In genomic region chr1:209882286-209882685, GRCh38 we compare ENCODE assay signal across 19 cellular contexts. TPM values are rescaled to one million over a fixed set of nuclear protein-coding genes. Genes with fewer than 3 reads are reported as not detected.
"Had no signal": no experiment of that assay in that cellular context is flagged by ENCODE, and none has a peak within 500 bp of the region (broad histone marks: within the 10 kb centered on the region; RNA-seq: fewer than 3 reads in every experiment).

No MANE protein-coding gene starts in this region.

- H3K9me3 Mint-ChIP-seq: activated T-cell treated with anti-CD3 and anti-CD28 coated beads, Interleukin-2, amount 50 U/mL, for 24 hours; activated T-helper 2 cell treated with anti-CD3 and anti-CD28 coated beads, Interferon-gamma antibody, Interleukin-2, Interleukin-4, amounts not matched to agents 10 μg/mL and 5 μg/mL and 100 μg/mL, durations not matched to agents 14 hours and 24 hours and 36 hours; dendritic cell treated with granulocyte-macrophage colony-stimulating factor and Interleukin-4, amounts not matched to agents 40 ng/mL and 50 ng/mL, for 4 days had no signal

- H3K27ac Mint-ChIP-seq: activated naive CD8-positive, alpha-beta T cell; activated T-cell treated with anti-CD3 and anti-CD28 coated beads, Interleukin-2, amount 50 U/mL, for 24 hours; activated T-helper 2 cell treated with anti-CD3 and anti-CD28 coated beads, Interferon-gamma antibody, Interleukin-2, Interleukin-4, amounts not matched to agents 10 μg/mL and 5 μg/mL and 100 μg/mL, durations not matched to agents 14 hours and 24 hours and 36 hours; dendritic cell treated with granulocyte-macrophage colony-stimulating factor and Interleukin-4, amounts not matched to agents 40 ng/mL and 50 ng/mL, for 4 days had no signal

- H3K27ac ChIP-seq: left ventricle myocardium inferior, right lobe of liver had no signal

- DNase-seq: activated CD4-positive, alpha-beta T cell treated with anti-CD3 and anti-CD28 coated beads, Interleukin-2, amount 50 U/mL, for 1 hour; activated CD8-positive, alpha-beta memory T cell treated with anti-CD3 and anti-CD28 coated beads for 24 hours; activated CD8-positive, alpha-beta memory T cell treated with anti-CD3 and anti-CD28 coated beads, Interleukin-2, amount 50 U/mL, for 4 hours; activated naive CD4-positive, alpha-beta T cell; activated T-cell treated with anti-CD3 and anti-CD28 coated beads, Interleukin-2, amount 50 U/mL, for 24 hours; effector CD8-positive, alpha-beta T cell; hippocampal formation; left ventricle myocardium inferior; midbrain; nucleus accumbens; right lobe of liver; stimulated activated CD4-positive, alpha-beta T cell treated with anti-CD3 and anti-CD28 coated beads, Interleukin-4, amount 100 ng/mL, for 1 hour; stimulated activated naive CD4-positive, alpha-beta T cell had no signal

- H3K4me3 Mint-ChIP-seq: activated naive CD8-positive, alpha-beta T cell; activated T-cell treated with anti-CD3 and anti-CD28 coated beads, Interleukin-2, amount 50 U/mL, for 24 hours; dendritic cell treated with granulocyte-macrophage colony-stimulating factor and Interleukin-4, amounts not matched to agents 40 ng/mL and 50 ng/mL, for 4 days had no signal

- H3K36me3 ChIP-seq: left ventricle myocardium inferior, right lobe of liver had no signal

- H3K4me1 ChIP-seq: left ventricle myocardium inferior, right lobe of liver had no signal

- H3K36me3 Mint-ChIP-seq: activated naive CD8-positive, alpha-beta T cell had no signal

- H3K4me3 ChIP-seq: left ventricle myocardium inferior, right lobe of liver had no signal

- H3K9me3 ChIP-seq: left ventricle myocardium inferior, right lobe of liver had no signal

- H3K27me3 ChIP-seq: right lobe of liver had no signal

- ATAC-seq: right lobe of liver, SK-N-SH treated with all-trans-retinoic acid at 6 μM for 48 hours had no signal

RNA-seq across cellular contexts. Expression of gene SYT14, which starts 55.7 kb away (rescaled TPM):
- total RNA-seq: activated T-helper 2 cell treated with anti-CD3 and anti-CD28 coated beads, Interferon-gamma antibody, Interleukin-2, Interleukin-4, amounts not matched to agents 10 μg/mL and 5 μg/mL and 100 μg/mL, durations not matched to agents 14 hours and 24 hours and 36 hours; left ventricle myocardium inferior; lung microvascular endothelial cell; right lobe of liver; T-helper 2 cell treated with Interferon-gamma antibody and Interleukin-4, amounts not matched to agents 100 ng/mL and 5 ng/mL, for 36 hours had no signal
